In genomic region chr6:25259756-25260155, GRCh38 we compare ENCODE assay signal across 11 cellular contexts.
"Had no signal": no experiment of that assay in that cellular context is flagged by ENCODE, and none has a peak within 500 bp of the region (broad histone marks: within the 10 kb centered on the region; RNA-seq: fewer than 3 reads in every experiment).

No MANE protein-coding gene starts in this region.

- H3K36me3 ChIP-seq: HAP-1 had no signal

- DNase-seq: GM23248, GOT3, H7, H9, HCEC 1CT, HFFc6 had no signal

- H3K4me1 Mint-ChIP-seq: H9 had no signal

- H3K4me3 ChIP-seq: GM23248, GM23338, HAP-1 had no signal

- H3K27ac Mint-ChIP-seq: GM23338, H9, HFFc6 had no signal

- H3K9me3 ChIP-seq: HAP-1 had no signal

- H3K9me3 Mint-ChIP-seq: GM23338, H9, HFFc6 had no signal

- H3K4me3 Mint-ChIP-seq: GM23338, H9, HFFc6 had no signal

- H3K9ac ChIP-seq: GM23248 had no signal

- FAIRE-seq: H1, H54 had no signal

- H3K4me2 ChIP-seq: GM23338 had no signal

- H3K4me1 ChIP-seq: HAP-1 had no signal

- H2AFZ ChIP-seq: GM23248, GM23338 had no signal

- H3K27ac ChIP-seq: GM23248 had no signal

- ATAC-seq: GM23338, HCT116 had no signal
